Comparison of ENCODE assay signal across 8 cellular contexts in the genomic region with DNA sequence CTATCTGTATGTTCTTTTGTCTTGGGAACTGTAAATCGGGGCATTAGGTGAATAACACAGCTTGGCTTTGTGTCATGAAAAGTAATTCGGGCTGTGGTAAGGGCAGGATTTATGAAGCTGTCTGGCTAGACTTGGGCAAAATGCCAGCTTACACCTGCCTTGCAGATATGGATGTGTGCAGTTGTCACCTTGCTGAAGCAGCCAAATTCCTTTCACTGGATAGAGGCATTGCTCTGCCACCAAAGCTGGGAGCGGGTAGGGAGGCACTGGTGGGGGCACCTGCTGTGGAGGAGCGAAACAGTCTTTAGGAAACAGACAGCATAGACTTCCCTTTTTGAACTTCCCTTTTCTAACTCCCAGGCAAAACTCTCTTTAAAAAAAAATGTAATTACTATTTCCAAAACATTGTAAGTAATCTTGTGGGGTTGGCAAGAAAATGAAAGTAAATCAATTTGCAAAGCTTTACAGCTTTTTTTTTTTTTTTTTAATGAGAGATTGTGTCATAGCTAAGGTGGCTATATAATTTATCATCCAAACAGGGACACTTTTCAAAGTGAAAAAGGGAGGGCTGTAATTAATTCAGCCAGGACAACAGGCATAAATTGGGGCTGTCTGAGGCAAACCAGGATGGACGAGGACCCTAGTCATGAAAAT.
DNase-seq lines count a peak whose midpoint lies in the region; ATAC-seq lines count a peak whose summit lies in the region.

No MANE protein-coding gene starts in this region.

- peaks cover 9% of the 10 kb centered on the region for H3K4me1 ChIP-seq in rectal smooth muscle tissue (ENCODE audit: control insufficient read depth, insufficient read depth, low read length)

- ATAC-seq in GM19328 (IDR thresholded peaks at IDR 0.05; ENCODE audit: unreplicated experiment): peak; percentile 48
- peak; percentile 67 for ATAC-seq in HG03378 (IDR thresholded peaks at IDR 0.05; ENCODE audit: unreplicated experiment)

- DNase-seq in A172 (ENCODE audit: low spot score): peak; percentile 41
- DNase-seq in NCI-H526 (lab: John Stamatoyannopoulos, UW): peak; percentile 15 to 60
- DNase-seq in cerebellum (ENCODE audit: low spot score): peak; percentile 24
- no peak for DNase-seq in GM19238 (ENCODE audit: insufficient read length, low spot score)
- no peak for DNase-seq in superior temporal gyrus (ENCODE audit: extremely low spot score)

- peak overlapping the region; percentile 45 for H3K4me3 ChIP-seq in rectal smooth muscle tissue (ENCODE audit: low read length)

- H3K27me3 ChIP-seq in rectal smooth muscle tissue (ENCODE audit: control insufficient read depth, insufficient read depth, low read length): no peaks in the 10 kb centered on the region

- no peak overlapping the region for H3K27ac ChIP-seq in rectal smooth muscle tissue (ENCODE audit: low read depth, low read length)

- H3K9ac ChIP-seq in rectal smooth muscle tissue (ENCODE audit: low read length): no peak overlapping the region

- H3K36me3 ChIP-seq in rectal smooth muscle tissue (ENCODE audit: control insufficient read depth, insufficient read depth, low read length): no peaks in the 10 kb centered on the region

Comparison
In these comparisons a context has a peak if more than half of its experiments do, and no peak if none do; other contexts are left out.
1. DNase-seq: peak in A172 (single experiment), NCI-H526 (2 of 2) and cerebellum (single experiment); none in GM19238 (single experiment) and superior temporal gyrus (single experiment).